ENCODE assay signal across 21 cellular contexts in genomic region chr1:151706464-151707415, GRCh38. TPM values are rescaled to one million over a fixed set of nuclear protein-coding genes. Genes with fewer than 3 reads are reported as not detected.
DNase-seq lines count a peak whose midpoint lies in the region; ATAC-seq and TF ChIP-seq lines count a peak whose summit lies in the region.
"Had no signal": no experiment of that assay in that cellular context is flagged by ENCODE, and none has a peak within 500 bp of the region (broad histone marks: within the 10 kb centered on the region; RNA-seq: fewer than 3 reads in every experiment).

No MANE protein-coding gene starts in this region.

- H3K9me3 ChIP-seq in neural cell (ENCODE audit: low read length), result no peaks in the 10 kb centered on the region
- H3K9me3 ChIP-seq in upper lobe of right lung, result no peaks in the 10 kb centered on the region
- H3K9me3 ChIP-seq: BE2C had no signal

- no peak for DNase-seq in activated naive CD8-positive, alpha-beta T cell treated with anti-CD3 and anti-CD28 coated beads, Interleukin-2, amount 10 ng/mL, durations not matched to agents 7 days and 5 days
- DNase-seq in activated naive CD8-positive, alpha-beta T cell treated with anti-CD3 and anti-CD28 coated beads, Interleukin-2, amount 50 U/mL, for 24 hours, result no peak
- DNase-seq in upper lobe of right lung, result no peak
- no peak for DNase-seq in ureter (ENCODE audit: low spot score)
- DNase-seq in amygdala (lab: John Stamatoyannopoulos, UW), result no peak
- DNase-seq in stimulated activated CD4-positive, alpha-beta T cell treated with anti-CD3 and anti-CD28 coated beads, Interleukin-2, amount 100 ng/mL, for 48 hours, result no peak
- DNase-seq: BE2C; Calu3; CD8-positive, alpha-beta T cell; GOT3; NCI-H1105; NCI-H1694; NCI-H2107; NCI-H345; NCI-H526; PC-3; RPMI8226; SHP77 treated with DMSO at 0.1 percent for 48 hours had no signal

- peaks cover 7% of the 10 kb centered on the region for H3K36me3 ChIP-seq in neural cell (ENCODE audit: insufficient read depth, low read length)
- peaks cover 3% of the 10 kb centered on the region for H3K36me3 ChIP-seq in upper lobe of right lung

- no peak overlapping the region for H3K4me2 ChIP-seq in neural cell (ENCODE audit: low read length)

- ATAC-seq in activated naive CD8-positive, alpha-beta T cell treated with anti-CD3 and anti-CD28 coated beads, Interleukin-2, amount 10 ng/mL, durations not matched to agents 7 days and 5 days (ENCODE audit: low read depth), result no peak
- ATAC-seq in activated naive CD8-positive, alpha-beta T cell treated with anti-CD3 and anti-CD28 coated beads, Interleukin-2, amount 50 U/mL, for 24 hours, result no peak
- peak; percentile 2 for ATAC-seq in upper lobe of right lung
- ATAC-seq: CD8-positive, alpha-beta T cell; PC-3 had no signal

- H3K27ac ChIP-seq in neural cell (ENCODE audit: low read length) (no peak overlapping the region), upper lobe of right lung (no peak overlapping the region)

- H3K4me3 Mint-ChIP-seq in activated naive CD8-positive, alpha-beta T cell treated with anti-CD3 and anti-CD28 coated beads, Interleukin-2, amount 10 ng/mL, durations not matched to agents 7 days and 5 days, result no peak overlapping the region
- no peak overlapping the region for H3K4me3 Mint-ChIP-seq in activated naive CD8-positive, alpha-beta T cell treated with anti-CD3 and anti-CD28 coated beads, Interleukin-2, amount 50 U/mL, for 24 hours
- no peak overlapping the region for H3K4me3 Mint-ChIP-seq in brain
- H3K4me3 Mint-ChIP-seq: CD8-positive, alpha-beta T cell had no signal

- no peak for TF ChIP-seq CTCF in brain (conservative IDR thresholded peaks at IDR 0.05)
- TF ChIP-seq CTCF in neural cell (IDR thresholded peaks at IDR 0.05; ENCODE audit: poor library complexity, severe bottlenecking), result no peak
- TF ChIP-seq CTCF in upper lobe of right lung (IDR thresholded peaks at IDR 0.05), result no peak

- POLR2A ChIA-PET in activated naive CD8-positive, alpha-beta T cell treated with anti-CD3 and anti-CD28 coated beads, Interleukin-2, amount 10 ng/mL, durations not matched to agents 7 days and 5 days (lab: Charles Lee), result interaction anchor here (0.6 kb wide), 1 partner anchor 26 kb away, joined by 3 read pairs; no protein-coding TSS in a partner anchor

- no peak for TF ChIP-seq RAD21 in neural cell (conservative IDR thresholded peaks at IDR 0.05)

- H3K4me3 ChIP-seq in neural cell (ENCODE audit: low read length) (no peak overlapping the region), upper lobe of right lung (no peak overlapping the region)
- H3K4me3 ChIP-seq: GM12878 had no signal

- no peaks in the 10 kb centered on the region for H3F3A ChIP-seq in neural cell (ENCODE audit: insufficient read depth, low read length, poor library complexity, severe bottlenecking)

- H3K9me3 Mint-ChIP-seq in activated naive CD8-positive, alpha-beta T cell treated with anti-CD3 and anti-CD28 coated beads, Interleukin-2, amount 10 ng/mL, durations not matched to agents 7 days and 5 days, result no peaks in the 10 kb centered on the region
- H3K9me3 Mint-ChIP-seq in activated naive CD8-positive, alpha-beta T cell treated with anti-CD3 and anti-CD28 coated beads, Interleukin-2, amount 50 U/mL, for 24 hours, result no peaks in the 10 kb centered on the region
- peaks cover 0 to 4% (median 0%) of the 10 kb centered on the region in 5 experiments for H3K9me3 Mint-ChIP-seq in brain
- H3K9me3 Mint-ChIP-seq: CD8-positive, alpha-beta T cell had no signal

- H3K9ac ChIP-seq in neural cell (ENCODE audit: low read length), result no peak overlapping the region

- H3K4me1 Mint-ChIP-seq in activated naive CD8-positive, alpha-beta T cell treated with anti-CD3 and anti-CD28 coated beads, Interleukin-2, amount 10 ng/mL, durations not matched to agents 7 days and 5 days, result peaks cover 7% of the 10 kb centered on the region
- H3K4me1 Mint-ChIP-seq in activated naive CD8-positive, alpha-beta T cell treated with anti-CD3 and anti-CD28 coated beads, Interleukin-2, amount 50 U/mL, for 24 hours, result peaks cover 3% of the 10 kb centered on the region
- peaks cover 53% of the 10 kb centered on the region for H3K4me1 Mint-ChIP-seq in brain

- no peaks in the 10 kb centered on the region for H4K20me1 ChIP-seq in neural cell (ENCODE audit: insufficient read depth)

- H3K36me3 Mint-ChIP-seq in activated naive CD8-positive, alpha-beta T cell treated with anti-CD3 and anti-CD28 coated beads, Interleukin-2, amount 10 ng/mL, durations not matched to agents 7 days and 5 days, result no peaks in the 10 kb centered on the region
- H3K36me3 Mint-ChIP-seq in activated naive CD8-positive, alpha-beta T cell treated with anti-CD3 and anti-CD28 coated beads, Interleukin-2, amount 50 U/mL, for 24 hours (ENCODE audit: low read depth), result no peaks in the 10 kb centered on the region
- H3K36me3 Mint-ChIP-seq in brain, result peaks cover 22% of the 10 kb centered on the region
- H3K36me3 Mint-ChIP-seq: CD8-positive, alpha-beta T cell had no signal

- peaks cover 4% of the 10 kb centered on the region for H3K27me3 Mint-ChIP-seq in activated naive CD8-positive, alpha-beta T cell treated with anti-CD3 and anti-CD28 coated beads, Interleukin-2, amount 10 ng/mL, durations not matched to agents 7 days and 5 days
- H3K27me3 Mint-ChIP-seq in activated naive CD8-positive, alpha-beta T cell treated with anti-CD3 and anti-CD28 coated beads, Interleukin-2, amount 50 U/mL, for 24 hours, result no peaks in the 10 kb centered on the region
- peaks cover 3% of the 10 kb centered on the region for H3K27me3 Mint-ChIP-seq in brain

- H3K79me2 ChIP-seq in neural cell (replicated peaks; ENCODE audit: insufficient read depth, low read length), result peaks cover 36% of the 10 kb centered on the region

- H3K9me2 ChIP-seq in neural cell (ENCODE audit: insufficient read depth, low read length), result no peaks in the 10 kb centered on the region

- H2AFZ ChIP-seq in neural cell (ENCODE audit: low read depth, low read length), result no peak overlapping the region

- H3K27ac Mint-ChIP-seq in activated naive CD8-positive, alpha-beta T cell treated with anti-CD3 and anti-CD28 coated beads, Interleukin-2, amount 10 ng/mL, durations not matched to agents 7 days and 5 days, result peak overlapping the region; percentile 38
- H3K27ac Mint-ChIP-seq in activated naive CD8-positive, alpha-beta T cell treated with anti-CD3 and anti-CD28 coated beads, Interleukin-2, amount 50 U/mL, for 24 hours, result no peak overlapping the region
- H3K27ac Mint-ChIP-seq in brain, result peak overlapping the region in 3 of 5 experiments; percentile 10 to 71 (median 51)
- H3K27ac Mint-ChIP-seq: CD8-positive, alpha-beta T cell had no signal

- H3K27me3 ChIP-seq in neural cell (ENCODE audit: insufficient read depth, low read depth, low read length) (no peaks in the 10 kb centered on the region), upper lobe of right lung (peaks cover 5% of the 10 kb centered on the region)
- H3K27me3 ChIP-seq: BE2C had no signal

- TF ChIP-seq EP300 in neural cell (conservative IDR thresholded peaks at IDR 0.05; ENCODE audit: poor library complexity, severe bottlenecking), result no peak

- no peaks in the 10 kb centered on the region for H3K4me1 ChIP-seq in upper lobe of right lung

- intact Hi-C loops in upper lobe of right lung (cut with DNase I), result no loop called here

TF ChIP-seq in neural cell, 6 proteins besides CTCF, POLR2A, EP300 and RAD21:
- TF ChIP-seq REST (IDR thresholded peaks at IDR 0.05; ENCODE audit: borderline replicate concordance) (no peak), EZH2 (IDR thresholded peaks at IDR 0.05; ENCODE audit: borderline replicate concordance, insufficient read depth, low read length, poor library complexity, severe bottlenecking) (no peak), MXI1 (conservative IDR thresholded peaks at IDR 0.05; ENCODE audit: poor library complexity, severe bottlenecking) (no peak), POLR2AphosphoS5 (IDR thresholded peaks at IDR 0.05) (peak; percentile 18)

RNA-seq across cellular contexts. Expression of gene CELF3, which starts 9.9 kb away (rescaled TPM):
- total RNA-seq in activated naive CD8-positive, alpha-beta T cell treated with anti-CD3 and anti-CD28 coated beads, Interleukin-2, amount 10 ng/mL, durations not matched to agents 7 days and 5 days, result not detected
- polyA plus RNA-seq in brain (ENCODE audit: insufficient read depth, low read depth, low replicate concordance) (67.5 TPM), neural cell (89.0 and 137 TPM in 2 replicates)
- 117 and 129 TPM in 2 replicates for polyA minus RNA-seq in neural cell
- total RNA-seq in upper lobe of right lung (not detected), ureter (not detected)
- total RNA-seq: Calu3; CD8-positive, alpha-beta T cell; GM12878 had no signal

RNA-seq across cellular contexts. Expression of gene RIIAD1, which starts 14.6 kb away (rescaled TPM):
- total RNA-seq in activated naive CD8-positive, alpha-beta T cell treated with anti-CD3 and anti-CD28 coated beads, Interleukin-2, amount 10 ng/mL, durations not matched to agents 7 days and 5 days, result not detected
- polyA plus RNA-seq in brain (ENCODE audit: insufficient read depth, low read depth, low replicate concordance) (7.2 TPM), neural cell (23.5 and 23.6 TPM in 2 replicates)
- 10.8 and 18.3 TPM in 2 replicates for polyA minus RNA-seq in neural cell
- total RNA-seq in upper lobe of right lung (not detected), ureter (not detected)
- total RNA-seq: Calu3; CD8-positive, alpha-beta T cell; GM12878; PC-3 had no signal
- polyA plus RNA-seq: GM12878 had no signal

RNA-seq across cellular contexts. Expression of gene MRPL9, which starts 56.6 kb away (rescaled TPM):
- 10 to 100 TPM; 87.4 to 95.0 TPM for total RNA-seq in activated naive CD8-positive, alpha-beta T cell treated with anti-CD3 and anti-CD28 coated beads, Interleukin-2, amount 10 ng/mL, durations not matched to agents 7 days and 5 days
- 105 TPM for polyA plus RNA-seq in brain (ENCODE audit: insufficient read depth, low read depth, low replicate concordance)
- polyA plus RNA-seq in neural cell, result 119 and 134 TPM in 2 replicates
- polyA minus RNA-seq in neural cell, result 61.6 and 66.3 TPM in 2 replicates
- 54.6 TPM for total RNA-seq in upper lobe of right lung
- 66.1 TPM for total RNA-seq in ureter
